9 cellular contexts compared by ENCODE assay signal in the genomic region with DNA sequence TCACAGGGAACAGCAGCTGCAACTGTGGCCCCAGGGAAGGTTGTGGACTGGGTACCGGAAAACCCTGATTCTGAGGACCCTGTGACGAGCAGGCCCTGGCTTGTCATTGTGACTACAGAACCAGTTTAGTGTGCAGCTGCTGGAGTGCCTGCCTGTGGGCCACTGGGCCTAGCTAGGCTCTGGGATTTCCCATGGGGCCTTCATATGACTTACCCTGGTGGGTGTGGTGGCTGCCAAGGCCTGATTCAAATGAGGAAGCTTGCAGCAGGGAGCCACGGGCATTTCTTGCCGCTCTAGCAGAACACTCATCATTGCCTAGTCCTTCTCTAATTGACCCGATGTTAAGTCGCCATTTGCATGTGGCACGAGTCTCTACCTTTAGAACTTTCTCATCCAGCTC. TPM values are rescaled to one million over a fixed set of nuclear protein-coding genes. Genes with fewer than 3 reads are reported as not detected.
DNase-seq lines count a peak whose midpoint lies in the region; ATAC-seq lines count a peak whose summit lies in the region.
"Had no signal": no experiment of that assay in that cellular context is flagged by ENCODE, and none has a peak within 500 bp of the region (broad histone marks: within the 10 kb centered on the region; RNA-seq: fewer than 3 reads in every experiment).

No MANE protein-coding gene starts in this region.

- intact Hi-C loops in activated CD4-positive, alpha-beta T cell treated with anti-CD3 and anti-CD28 coated beads, Interleukin-2, amount 10 ng/mL, durations not matched to agents 24 days and 14 days (cut with micrococcal nuclease) = loop anchor here (5.0 to 10.0 kb wide), 4 partner anchors 68 to 346 kb away; no protein-coding TSS in a partner anchor
- intact Hi-C loops in naive thymus-derived CD4-positive, alpha-beta T cell (cut with micrococcal nuclease) = no loop called here

- CTCF ChIA-PET in activated CD4-positive, alpha-beta T cell treated with anti-CD3 and anti-CD28 coated beads, Interleukin-2, amount 10 ng/mL, durations not matched to agents 7 days and 5 days (lab: Charles Lee) = interaction anchor here (0.8 to 10.3 kb wide), 12 partner anchors 10 to 264 kb away, joined by 3 to 161 read pairs (median 4); no protein-coding TSS in a partner anchor
- CTCF ChIA-PET in naive thymus-derived CD4-positive, alpha-beta T cell (lab: Charles Lee) = interaction anchor here (1.0 to 13.0 kb wide), 8 partner anchors 9 to 193 kb away, joined by 3 to 301 read pairs (median 14); no protein-coding TSS in a partner anchor
- CTCF ChIA-PET in activated CD8-positive, alpha-beta memory T cell treated with anti-CD3 and anti-CD28 coated beads, Interleukin-2, amount 10 ng/mL, durations not matched to agents 7 days and 5 days (lab: Charles Lee) = interaction anchor here (0.9 to 18.2 kb wide), 9 partner anchors 9 to 324 kb away, joined by 3 to 642 read pairs (median 6); no protein-coding TSS in a partner anchor

- peak; percentile 83 for ATAC-seq in naive thymus-derived CD4-positive, alpha-beta T cell
- ATAC-seq in activated CD8-positive, alpha-beta memory T cell treated with anti-CD3 and anti-CD28 coated beads, Interleukin-2, amount 10 ng/mL, durations not matched to agents 7 days and 5 days = no peak
- no peak for ATAC-seq in HG03280 (IDR thresholded peaks at IDR 0.05; ENCODE audit: unreplicated experiment)

- H3K27me3 ChIP-seq in naive thymus-derived CD4-positive, alpha-beta T cell (ENCODE audit: control insufficient read depth in 2 of 2, insufficient read depth in 2 of 2, low read length in 2 of 2) = no peaks in the 10 kb centered on the region

- POLR2A ChIA-PET in activated CD4-positive, alpha-beta T cell treated with anti-CD3 and anti-CD28 coated beads, Interleukin-2, amount 10 ng/mL, durations not matched to agents 7 days and 5 days (lab: Charles Lee) = no interaction called here
- POLR2A ChIA-PET in naive thymus-derived CD4-positive, alpha-beta T cell (lab: Charles Lee) = interaction anchor here (0.9 to 1.1 kb wide), 2 partner anchors 31 to 51 kb away, joined by 3 read pairs; no protein-coding TSS in a partner anchor

- H3K4me3 Mint-ChIP-seq in activated CD4-positive, alpha-beta T cell treated with anti-CD3 and anti-CD28 coated beads, Interleukin-2, amount 10 ng/mL, durations not matched to agents 24 days and 14 days = no peak overlapping the region
- H3K4me3 Mint-ChIP-seq in activated CD4-positive, alpha-beta T cell treated with anti-CD3 and anti-CD28 coated beads, Interleukin-2, amount 10 ng/mL, durations not matched to agents 7 days and 5 days = no peak overlapping the region
- no peak overlapping the region for H3K4me3 Mint-ChIP-seq in naive thymus-derived CD4-positive, alpha-beta T cell
- H3K4me3 Mint-ChIP-seq in activated CD8-positive, alpha-beta memory T cell treated with anti-CD3 and anti-CD28 coated beads, Interleukin-2, amount 10 ng/mL, durations not matched to agents 7 days and 5 days = no peak overlapping the region
- H3K4me3 Mint-ChIP-seq: neural crest cell had no signal

- no peaks in the 10 kb centered on the region for H3K4me1 ChIP-seq in naive thymus-derived CD4-positive, alpha-beta T cell (ENCODE audit: control insufficient read depth in 2 of 2, insufficient read depth in 2 of 2, low read length in 2 of 2)

- no peaks in the 10 kb centered on the region for H3K36me3 ChIP-seq in naive thymus-derived CD4-positive, alpha-beta T cell (ENCODE audit: control insufficient read depth in 2 of 3, insufficient read depth in 3 of 3, low read length in 3 of 3)

- peaks cover 9% of the 10 kb centered on the region for H3K27me3 Mint-ChIP-seq in activated CD4-positive, alpha-beta T cell treated with anti-CD3 and anti-CD28 coated beads, Interleukin-2, amount 10 ng/mL, durations not matched to agents 24 days and 14 days
- peaks cover 13% of the 10 kb centered on the region for H3K27me3 Mint-ChIP-seq in activated CD4-positive, alpha-beta T cell treated with anti-CD3 and anti-CD28 coated beads, Interleukin-2, amount 10 ng/mL, durations not matched to agents 7 days and 5 days
- peaks cover 0 to 10% (median 0%) of the 10 kb centered on the region in 5 donors for H3K27me3 Mint-ChIP-seq in naive thymus-derived CD4-positive, alpha-beta T cell
- H3K27me3 Mint-ChIP-seq in activated CD8-positive, alpha-beta memory T cell treated with anti-CD3 and anti-CD28 coated beads, Interleukin-2, amount 10 ng/mL, durations not matched to agents 7 days and 5 days = peaks cover 7% of the 10 kb centered on the region

- peaks cover 15% of the 10 kb centered on the region for H3K4me1 Mint-ChIP-seq in activated CD4-positive, alpha-beta T cell treated with anti-CD3 and anti-CD28 coated beads, Interleukin-2, amount 10 ng/mL, durations not matched to agents 24 days and 14 days
- peaks cover 9% of the 10 kb centered on the region for H3K4me1 Mint-ChIP-seq in activated CD4-positive, alpha-beta T cell treated with anti-CD3 and anti-CD28 coated beads, Interleukin-2, amount 10 ng/mL, durations not matched to agents 7 days and 5 days
- peaks cover 0 to 21% (median 0%) of the 10 kb centered on the region in 7 donors for H3K4me1 Mint-ChIP-seq in naive thymus-derived CD4-positive, alpha-beta T cell
- H3K4me1 Mint-ChIP-seq in activated CD8-positive, alpha-beta memory T cell treated with anti-CD3 and anti-CD28 coated beads, Interleukin-2, amount 10 ng/mL, durations not matched to agents 7 days and 5 days = peaks cover 18% of the 10 kb centered on the region

- H3K36me3 Mint-ChIP-seq in activated CD4-positive, alpha-beta T cell treated with anti-CD3 and anti-CD28 coated beads, Interleukin-2, amount 10 ng/mL, durations not matched to agents 24 days and 14 days (ENCODE audit: low read depth) = no peaks in the 10 kb centered on the region
- H3K36me3 Mint-ChIP-seq in activated CD4-positive, alpha-beta T cell treated with anti-CD3 and anti-CD28 coated beads, Interleukin-2, amount 10 ng/mL, durations not matched to agents 7 days and 5 days (ENCODE audit: low read depth) = no peaks in the 10 kb centered on the region
- H3K36me3 Mint-ChIP-seq in naive thymus-derived CD4-positive, alpha-beta T cell = no peaks in the 10 kb centered on the region
- no peaks in the 10 kb centered on the region for H3K36me3 Mint-ChIP-seq in activated CD8-positive, alpha-beta memory T cell treated with anti-CD3 and anti-CD28 coated beads, Interleukin-2, amount 10 ng/mL, durations not matched to agents 7 days and 5 days

- H3K9me3 ChIP-seq in naive thymus-derived CD4-positive, alpha-beta T cell (ENCODE audit: control insufficient read depth in 2 of 3, low read length in 3 of 3) = no peaks in the 10 kb centered on the region

- H3K27ac ChIP-seq in naive thymus-derived CD4-positive, alpha-beta T cell (ENCODE audit: low read depth, low read length) = no peak overlapping the region

- DNase-seq in activated CD4-positive, alpha-beta T cell treated with anti-CD3 and anti-CD28 coated beads, Interleukin-2, amount 10 ng/mL, durations not matched to agents 24 days and 14 days = peak; percentile 68
- DNase-seq in activated CD4-positive, alpha-beta T cell treated with anti-CD3 and anti-CD28 coated beads, Interleukin-2, amount 10 ng/mL, durations not matched to agents 7 days and 5 days = no peak
- peak; percentile 72 for DNase-seq in NCI-H460 (ENCODE audit: extremely low read depth, low read depth)
- peak; percentile 18 for DNase-seq in cerebellar cortex (ENCODE audit: low spot score)
- no peak for DNase-seq in naive thymus-derived CD4-positive, alpha-beta T cell
- no peak for DNase-seq in NK-92 (lab: John Stamatoyannopoulos, UW; ENCODE audit: unreplicated experiment)
- DNase-seq in activated CD8-positive, alpha-beta memory T cell treated with anti-CD3 and anti-CD28 coated beads, Interleukin-2, amount 10 ng/mL, durations not matched to agents 7 days and 5 days = no peak

- no peaks in the 10 kb centered on the region for H3K9me3 Mint-ChIP-seq in activated CD4-positive, alpha-beta T cell treated with anti-CD3 and anti-CD28 coated beads, Interleukin-2, amount 10 ng/mL, durations not matched to agents 24 days and 14 days
- H3K9me3 Mint-ChIP-seq in activated CD4-positive, alpha-beta T cell treated with anti-CD3 and anti-CD28 coated beads, Interleukin-2, amount 10 ng/mL, durations not matched to agents 7 days and 5 days = no peaks in the 10 kb centered on the region
- no peaks in the 10 kb centered on the region for H3K9me3 Mint-ChIP-seq in naive thymus-derived CD4-positive, alpha-beta T cell
- no peaks in the 10 kb centered on the region for H3K9me3 Mint-ChIP-seq in activated CD8-positive, alpha-beta memory T cell treated with anti-CD3 and anti-CD28 coated beads, Interleukin-2, amount 10 ng/mL, durations not matched to agents 7 days and 5 days (ENCODE audit: low read depth)
- H3K9me3 Mint-ChIP-seq: neural crest cell had no signal

- H3K4me3 ChIP-seq in naive thymus-derived CD4-positive, alpha-beta T cell (ENCODE audit: low read length) = no peak overlapping the region

- no peak overlapping the region for H3K27ac Mint-ChIP-seq in activated CD4-positive, alpha-beta T cell treated with anti-CD3 and anti-CD28 coated beads, Interleukin-2, amount 10 ng/mL, durations not matched to agents 24 days and 14 days
- no peak overlapping the region for H3K27ac Mint-ChIP-seq in activated CD4-positive, alpha-beta T cell treated with anti-CD3 and anti-CD28 coated beads, Interleukin-2, amount 10 ng/mL, durations not matched to agents 7 days and 5 days
- H3K27ac Mint-ChIP-seq in naive thymus-derived CD4-positive, alpha-beta T cell = no peak overlapping the region
- H3K27ac Mint-ChIP-seq in activated CD8-positive, alpha-beta memory T cell treated with anti-CD3 and anti-CD28 coated beads, Interleukin-2, amount 10 ng/mL, durations not matched to agents 7 days and 5 days = no peak overlapping the region

RNA-seq across cellular contexts. Expression of gene CAMK2G, which starts 14.7 kb away (rescaled TPM):
- 20.2 and 22.1 TPM in 2 replicates for total RNA-seq in activated CD4-positive, alpha-beta T cell treated with anti-CD3 and anti-CD28 coated beads, Interleukin-2, amount 10 ng/mL, durations not matched to agents 24 days and 14 days
- 10 to 100 TPM; 54.4 to 55.8 TPM for total RNA-seq in activated CD4-positive, alpha-beta T cell treated with anti-CD3 and anti-CD28 coated beads, Interleukin-2, amount 10 ng/mL, durations not matched to agents 7 days and 5 days
- total RNA-seq in NCI-H460 (2014; rRNA removed; shearing (Covaris generic)) = 12.7 and 16.7 TPM in 2 replicates
- 33.7 and 49.1 TPM in 2 replicates for polyA plus RNA-seq in NCI-H460 (2014; cell fraction: nucleus; rRNA removed)
- total RNA-seq in naive thymus-derived CD4-positive, alpha-beta T cell = 10 to 100 TPM; 44.6 to 70.9 (median 61.9) TPM
- 1 to 10 TPM; 5.6 to 6.3 TPM for polyA plus RNA-seq in naive thymus-derived CD4-positive, alpha-beta T cell
- total RNA-seq in activated CD8-positive, alpha-beta memory T cell treated with anti-CD3 and anti-CD28 coated beads, Interleukin-2, amount 10 ng/mL, durations not matched to agents 7 days and 5 days = 10 to 100 TPM; 30.8 to 49.2 TPM

RNA-seq across cellular contexts. Expression of gene PLAU, which starts 21.9 kb away (rescaled TPM):
- total RNA-seq in activated CD4-positive, alpha-beta T cell treated with anti-CD3 and anti-CD28 coated beads, Interleukin-2, amount 10 ng/mL, durations not matched to agents 24 days and 14 days = 0.57 and 0.72 TPM in 2 replicates
- under 1 TPM; 0.89 to 0.96 TPM for total RNA-seq in activated CD4-positive, alpha-beta T cell treated with anti-CD3 and anti-CD28 coated beads, Interleukin-2, amount 10 ng/mL, durations not matched to agents 7 days and 5 days
- 9.5 and 10.3 TPM in 2 replicates for total RNA-seq in NCI-H460 (2014; rRNA removed; shearing (Covaris generic))
- 27.0 and 39.9 TPM in 2 replicates for polyA plus RNA-seq in NCI-H460 (2014; cell fraction: nucleus; rRNA removed)
- total RNA-seq in naive thymus-derived CD4-positive, alpha-beta T cell = under 1 TPM; 0.42 to 0.97 (median 0.78) TPM
- not detected for polyA plus RNA-seq in naive thymus-derived CD4-positive, alpha-beta T cell
- 1 to 10 TPM; 2.2 to 4.8 TPM for total RNA-seq in activated CD8-positive, alpha-beta memory T cell treated with anti-CD3 and anti-CD28 coated beads, Interleukin-2, amount 10 ng/mL, durations not matched to agents 7 days and 5 days

Comparison
In these comparisons a context has a peak if more than half of its experiments do, and no peak if none do; other contexts are left out.
1. DNase-seq: peak in activated CD4-positive, alpha-beta T cell treated with anti-CD3 and anti-CD28 coated beads, Interleukin-2, amount 10 ng/mL, durations not matched to agents 24 days and 14 days (single experiment), NCI-H460 (single experiment) and cerebellar cortex (single experiment); none in activated CD4-positive, alpha-beta T cell treated with anti-CD3 and anti-CD28 coated beads, Interleukin-2, amount 10 ng/mL, durations not matched to agents 7 days and 5 days (single experiment), naive thymus-derived CD4-positive, alpha-beta T cell (0 of 9), NK-92 (single experiment) and activated CD8-positive, alpha-beta memory T cell treated with anti-CD3 and anti-CD28 coated beads, Interleukin-2, amount 10 ng/mL, durations not matched to agents 7 days and 5 days (single experiment).